In genomic region chr2:240369725-240370585, GRCh38 we compare ENCODE assay signal across 9 cellular contexts.
DNase-seq lines count a peak whose midpoint lies in the region; ATAC-seq, FAIRE-seq and TF ChIP-seq lines count a peak whose summit lies in the region.
"Had no signal": no experiment of that assay in that cellular context is flagged by ENCODE, and none has a peak within 500 bp of the region (broad histone marks: within the 10 kb centered on the region; RNA-seq: fewer than 3 reads in every experiment).

No MANE protein-coding gene starts in this region.

- FAIRE-seq in HTR-8/SVneo (lab: Jason Lieb, UNC), result peak; percentile 95

- TF ChIP-seq CTCF in coronary artery (IDR thresholded peaks at IDR 0.05), result no peak
- no peak for TF ChIP-seq CTCF in lower lobe of right lung (IDR thresholded peaks at IDR 0.05)
- no peak for TF ChIP-seq CTCF in tibial artery (IDR thresholded peaks at IDR 0.05)

- H3K36me3 ChIP-seq in lower lobe of right lung, result no peaks in the 10 kb centered on the region
- H3K36me3 ChIP-seq in tibial artery, result no peaks in the 10 kb centered on the region

- DNase-seq in HTR-8/SVneo (ENCODE audit: insufficient read length, low spot score) (peak; percentile 97), coronary artery (ENCODE audit: low spot score) (peak; percentile 91), lower lobe of right lung (peak; percentile 83), tibial artery (peak; percentile 48 to 91)
- DNase-seq in effector CD4-positive, alpha-beta T cell, result no peak
- DNase-seq in activated naive CD4-positive, alpha-beta T cell treated with anti-CD3 and anti-CD28 coated beads, Interleukin-2, amount 50 U/mL, for 16 hours, result no peak
- DNase-seq: NCI-H446 had no signal

- H3K27me3 ChIP-seq in lower lobe of right lung (ENCODE audit: low read depth) (no peaks in the 10 kb centered on the region), tibial artery (no peaks in the 10 kb centered on the region)

- H3K4me1 ChIP-seq in lower lobe of right lung, result peaks cover 24% of the 10 kb centered on the region
- H3K4me1 ChIP-seq in tibial artery, result peaks cover 8 to 71% (median 54%) of the 10 kb centered on the region in 4 donors

- ATAC-seq in lower lobe of right lung, result peak; percentile 87 to 91
- ATAC-seq in HG02798 (IDR thresholded peaks at IDR 0.05; ENCODE audit: poor library complexity, unreplicated experiment), result no peak
- ATAC-seq in GM21447 (IDR thresholded peaks at IDR 0.05; ENCODE audit: unreplicated experiment), result no peak

- H3K4me3 ChIP-seq in coronary artery (peak overlapping the region; percentile 48), lower lobe of right lung (no peak overlapping the region), tibial artery (no peak overlapping the region)

- H3K27ac ChIP-seq in coronary artery (peak overlapping the region; percentile 75 to 96), lower lobe of right lung (peak overlapping the region; percentile 79), tibial artery (peak overlapping the region; percentile 81 to 83)

- H3K9me3 ChIP-seq in lower lobe of right lung (no peaks in the 10 kb centered on the region), tibial artery (no peaks in the 10 kb centered on the region)

- intact Hi-C loops in lower lobe of right lung (cut with DNase I), result no loop called here
- intact Hi-C loops in tibial artery (cut with DNase I; ENCODE audit: low total_unique reads), result no loop called here

Comparison
In these comparisons a context has a peak if more than half of its experiments do, and no peak if none do; other contexts are left out.
1. DNase-seq: peak in HTR-8/SVneo (single experiment), coronary artery (single experiment), lower lobe of right lung (single experiment) and tibial artery (2 of 2); none in effector CD4-positive, alpha-beta T cell (single experiment) and activated naive CD4-positive, alpha-beta T cell treated with anti-CD3 and anti-CD28 coated beads, Interleukin-2, amount 50 U/mL, for 16 hours (single experiment).
2. ATAC-seq: peak in lower lobe of right lung (2 of 2); none in HG02798 (single experiment) and GM21447 (single experiment).
3. Peak in every context shown above with its lines, with median percentiles within 50 percentile points of each other: H3K27ac ChIP-seq.